ENCODE assay signal across 7 cellular contexts in the genomic region with DNA sequence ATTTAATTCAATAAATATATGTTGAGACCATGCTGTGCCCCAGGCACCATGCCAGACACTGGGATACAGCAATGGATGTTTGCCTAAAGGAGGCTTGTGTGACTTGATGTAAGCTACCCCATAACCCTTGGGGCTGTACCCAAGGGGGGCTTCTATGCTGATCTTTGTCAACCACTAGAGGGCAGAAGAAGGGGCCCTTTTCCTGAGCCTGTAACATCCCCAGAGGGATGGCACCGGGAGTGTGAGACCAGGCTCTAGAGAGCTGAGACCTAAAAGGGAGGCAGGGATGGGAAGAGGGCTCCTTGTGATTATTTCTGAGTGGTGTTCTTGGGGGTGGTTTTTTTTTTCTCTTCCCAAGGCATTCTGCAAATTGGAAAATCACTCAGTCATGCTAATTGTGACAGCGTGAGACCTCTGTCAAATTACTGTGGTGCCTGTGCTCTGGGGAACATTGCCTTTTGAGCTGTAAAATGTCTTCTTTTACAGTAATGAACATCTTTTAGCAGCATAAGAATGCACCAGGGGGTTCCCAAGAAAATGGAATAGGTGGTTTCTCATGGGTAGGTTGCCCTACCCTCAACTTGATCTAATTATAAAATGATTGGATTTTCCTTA.
DNase-seq lines count a peak whose midpoint lies in the region; ATAC-seq and TF ChIP-seq lines count a peak whose summit lies in the region.

No MANE protein-coding gene starts in this region.

- DNase-seq in ELF-1 (ENCODE audit: low read depth, low spot score): peak; percentile 35
- DNase-seq in HL-60 (ENCODE audit: low read depth in 1 of 2, low spot score in 1 of 2): no peak
- peak; percentile 7 for DNase-seq in SW480 (ENCODE audit: low spot score)
- DNase-seq in mucosa of descending colon: no peak
- DNase-seq in upper lobe of right lung: no peak

- no peaks in the 10 kb centered on the region for H3K9me3 ChIP-seq in mucosa of descending colon
- H3K9me3 ChIP-seq in upper lobe of right lung: no peaks in the 10 kb centered on the region

- H3K27me3 ChIP-seq in HL-60 (ENCODE audit: insufficient read depth, poor library complexity, severe bottlenecking) (no peaks in the 10 kb centered on the region), upper lobe of right lung (no peaks in the 10 kb centered on the region)

- TF ChIP-seq CTCF in HL-60 (IDR thresholded peaks at IDR 0.05; ENCODE audit: insufficient read depth, low read length): no peak
- TF ChIP-seq CTCF in mucosa of descending colon (IDR thresholded peaks at IDR 0.05): peak; percentile 13
- no peak for TF ChIP-seq CTCF in upper lobe of right lung (IDR thresholded peaks at IDR 0.05)

- H3K27ac ChIP-seq in HL-60 (replicated peaks) (peak overlapping the region; percentile 56), upper lobe of right lung (no peak overlapping the region)

- H3K4me3 ChIP-seq in HL-60 (replicated peaks; ENCODE audit: insufficient read depth, low read length): no peak overlapping the region
- no peak overlapping the region for H3K4me3 ChIP-seq in mucosa of descending colon
- no peak overlapping the region for H3K4me3 ChIP-seq in upper lobe of right lung

- H3K4me1 ChIP-seq in mucosa of descending colon (ENCODE audit: low read depth) (no peaks in the 10 kb centered on the region), upper lobe of right lung (no peaks in the 10 kb centered on the region)

- H3K36me3 ChIP-seq in mucosa of descending colon (ENCODE audit: low read depth) (no peaks in the 10 kb centered on the region), upper lobe of right lung (no peaks in the 10 kb centered on the region)

- peak; percentile 55 for ATAC-seq in mucosa of descending colon
- no peak for ATAC-seq in GM21367 (IDR thresholded peaks at IDR 0.05; ENCODE audit: unreplicated experiment)
- no peak for ATAC-seq in GM18511 (IDR thresholded peaks at IDR 0.05; ENCODE audit: unreplicated experiment)
- ATAC-seq in upper lobe of right lung: no peak

- intact Hi-C loops in mucosa of descending colon (cut with DNase I, micrococcal nuclease): no loop called here
- intact Hi-C loops in upper lobe of right lung (cut with DNase I): no loop called here

Comparison
In these comparisons a context has a peak if more than half of its experiments do, and no peak if none do; other contexts are left out.
1. DNase-seq: peak in ELF-1 (single experiment) and SW480 (single experiment); none in HL-60 (0 of 2), mucosa of descending colon (0 of 3) and upper lobe of right lung (single experiment).